1 cellular context compared by ENCODE assay signal in the genomic region with DNA sequence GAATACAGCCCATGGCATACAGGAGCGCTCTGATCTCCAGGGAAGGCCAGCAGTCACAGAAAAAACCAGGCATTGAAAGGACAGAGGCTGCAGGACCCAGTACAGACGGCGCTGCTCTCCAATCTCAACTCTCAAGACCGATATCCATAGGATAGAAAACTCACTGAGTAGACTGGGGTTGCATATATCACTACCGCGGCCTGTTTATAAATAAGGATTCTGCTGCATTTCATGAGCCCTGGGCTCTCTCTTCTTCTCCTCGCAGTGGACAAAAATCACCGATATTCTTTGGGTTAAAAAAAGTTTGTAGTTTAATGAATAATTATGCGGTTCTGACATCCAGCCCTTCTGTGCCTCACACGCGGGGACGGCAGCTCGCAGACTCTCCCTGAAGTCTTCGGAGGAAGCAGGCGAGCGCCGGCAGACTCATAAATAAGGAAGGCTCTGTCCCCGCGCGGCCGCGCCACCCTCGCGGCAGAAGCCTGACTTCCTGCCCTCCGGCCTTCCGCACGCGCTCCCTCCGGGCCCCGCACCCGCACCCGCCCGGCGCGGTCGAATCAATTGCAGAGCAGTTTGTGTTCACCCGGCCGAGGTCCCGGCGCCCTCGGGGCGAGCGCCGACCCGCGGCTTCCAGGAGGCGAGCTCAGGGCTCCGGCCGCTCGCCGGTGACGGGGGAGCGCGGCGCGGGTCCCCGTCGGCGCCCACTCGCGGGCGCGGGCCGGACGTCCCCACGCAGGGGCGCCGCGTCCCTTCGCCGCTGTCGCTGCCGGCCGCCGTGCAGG.
TF ChIP-seq lines count a peak whose summit lies in the region.

A gene with protein sequence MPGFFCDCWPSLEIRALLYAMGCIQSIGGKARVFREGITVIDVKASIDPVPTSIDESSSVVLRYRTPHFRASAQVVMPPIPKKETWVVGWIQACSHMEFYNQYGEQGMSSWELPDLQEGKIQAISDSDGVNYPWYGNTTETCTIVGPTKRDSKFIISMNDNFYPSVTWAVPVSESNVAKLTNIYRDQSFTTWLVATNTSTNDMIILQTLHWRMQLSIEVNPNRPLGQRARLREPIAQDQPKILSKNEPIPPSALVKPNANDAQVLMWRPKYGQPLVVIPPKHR (minus strand): TSS at position 404 of the 782 bp plus-strand sequence. CDS start 331 bp downstream, at position 73.

TF ChIP-seq in HepG2, 621 proteins besides CTCF, POLR2A, EP300 and RAD21:
- TF ChIP-seq, protein P1, sequence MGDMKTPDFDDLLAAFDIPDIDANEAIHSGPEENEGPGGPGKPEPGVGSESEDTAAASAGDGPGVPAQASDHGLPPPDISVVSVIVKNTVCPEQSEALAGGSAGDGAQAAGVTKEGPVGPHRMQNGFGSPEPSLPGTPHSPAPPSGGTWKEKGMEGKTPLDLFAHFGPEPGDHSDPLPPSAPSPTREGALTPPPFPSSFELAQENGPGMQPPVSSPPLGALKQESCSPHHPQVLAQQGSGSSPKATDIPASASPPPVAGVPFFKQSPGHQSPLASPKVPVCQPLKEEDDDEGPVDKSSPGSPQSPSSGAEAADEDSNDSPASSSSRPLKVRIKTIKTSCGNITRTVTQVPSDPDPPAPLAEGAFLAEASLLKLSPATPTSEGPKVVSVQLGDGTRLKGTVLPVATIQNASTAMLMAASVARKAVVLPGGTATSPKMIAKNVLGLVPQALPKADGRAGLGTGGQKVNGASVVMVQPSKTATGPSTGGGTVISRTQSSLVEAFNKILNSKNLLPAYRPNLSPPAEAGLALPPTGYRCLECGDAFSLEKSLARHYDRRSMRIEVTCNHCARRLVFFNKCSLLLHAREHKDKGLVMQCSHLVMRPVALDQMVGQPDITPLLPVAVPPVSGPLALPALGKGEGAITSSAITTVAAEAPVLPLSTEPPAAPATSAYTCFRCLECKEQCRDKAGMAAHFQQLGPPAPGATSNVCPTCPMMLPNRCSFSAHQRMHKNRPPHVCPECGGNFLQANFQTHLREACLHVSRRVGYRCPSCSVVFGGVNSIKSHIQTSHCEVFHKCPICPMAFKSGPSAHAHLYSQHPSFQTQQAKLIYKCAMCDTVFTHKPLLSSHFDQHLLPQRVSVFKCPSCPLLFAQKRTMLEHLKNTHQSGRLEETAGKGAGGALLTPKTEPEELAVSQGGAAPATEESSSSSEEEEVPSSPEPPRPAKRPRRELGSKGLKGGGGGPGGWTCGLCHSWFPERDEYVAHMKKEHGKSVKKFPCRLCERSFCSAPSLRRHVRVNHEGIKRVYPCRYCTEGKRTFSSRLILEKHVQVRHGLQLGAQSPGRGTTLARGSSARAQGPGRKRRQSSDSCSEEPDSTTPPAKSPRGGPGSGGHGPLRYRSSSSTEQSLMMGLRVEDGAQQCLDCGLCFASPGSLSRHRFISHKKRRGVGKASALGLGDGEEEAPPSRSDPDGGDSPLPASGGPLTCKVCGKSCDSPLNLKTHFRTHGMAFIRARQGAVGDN (CRISPR knock-in tag; IDR thresholded peaks at IDR 0.05) = peak; percentile 37; the same call in 1 of the 2 replicates
- TF ChIP-seq NAIF1 (CRISPR knock-in tag; IDR thresholded peaks at IDR 0.05; ENCODE audit: borderline replicate concordance) (no peak), ZNF777 (CRISPR knock-in tag; IDR thresholded peaks at IDR 0.05) (0 out of 2 replicates have a peak, but pooled peaks have one; percentile 13), GABPB1 (CRISPR knock-in tag; IDR thresholded peaks at IDR 0.05) (peak; percentile 38; the same call in 1 of the 2 replicates), ZBTB7B (CRISPR knock-in tag; IDR thresholded peaks at IDR 0.05) (0 out of 2 replicates have a peak, but pooled peaks have one; percentile 2), THAP11 (CRISPR knock-in tag; IDR thresholded peaks at IDR 0.05) (peak; percentile 35; the same call in 1 of the 2 replicates)
- TF ChIP-seq, protein P2, sequence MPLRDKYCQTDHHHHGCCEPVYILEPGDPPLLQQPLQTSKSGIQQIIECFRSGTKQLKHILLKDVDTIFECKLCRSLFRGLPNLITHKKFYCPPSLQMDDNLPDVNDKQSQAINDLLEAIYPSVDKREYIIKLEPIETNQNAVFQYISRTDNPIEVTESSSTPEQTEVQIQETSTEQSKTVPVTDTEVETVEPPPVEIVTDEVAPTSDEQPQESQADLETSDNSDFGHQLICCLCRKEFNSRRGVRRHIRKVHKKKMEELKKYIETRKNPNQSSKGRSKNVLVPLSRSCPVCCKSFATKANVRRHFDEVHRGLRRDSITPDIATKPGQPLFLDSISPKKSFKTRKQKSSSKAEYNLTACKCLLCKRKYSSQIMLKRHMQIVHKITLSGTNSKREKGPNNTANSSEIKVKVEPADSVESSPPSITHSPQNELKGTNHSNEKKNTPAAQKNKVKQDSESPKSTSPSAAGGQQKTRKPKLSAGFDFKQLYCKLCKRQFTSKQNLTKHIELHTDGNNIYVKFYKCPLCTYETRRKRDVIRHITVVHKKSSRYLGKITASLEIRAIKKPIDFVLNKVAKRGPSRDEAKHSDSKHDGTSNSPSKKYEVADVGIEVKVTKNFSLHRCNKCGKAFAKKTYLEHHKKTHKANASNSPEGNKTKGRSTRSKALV (CRISPR knock-in tag; IDR thresholded peaks at IDR 0.05) = peak; percentile 76; the same call in 1 of the 2 replicates
- TF ChIP-seq, protein P3, sequence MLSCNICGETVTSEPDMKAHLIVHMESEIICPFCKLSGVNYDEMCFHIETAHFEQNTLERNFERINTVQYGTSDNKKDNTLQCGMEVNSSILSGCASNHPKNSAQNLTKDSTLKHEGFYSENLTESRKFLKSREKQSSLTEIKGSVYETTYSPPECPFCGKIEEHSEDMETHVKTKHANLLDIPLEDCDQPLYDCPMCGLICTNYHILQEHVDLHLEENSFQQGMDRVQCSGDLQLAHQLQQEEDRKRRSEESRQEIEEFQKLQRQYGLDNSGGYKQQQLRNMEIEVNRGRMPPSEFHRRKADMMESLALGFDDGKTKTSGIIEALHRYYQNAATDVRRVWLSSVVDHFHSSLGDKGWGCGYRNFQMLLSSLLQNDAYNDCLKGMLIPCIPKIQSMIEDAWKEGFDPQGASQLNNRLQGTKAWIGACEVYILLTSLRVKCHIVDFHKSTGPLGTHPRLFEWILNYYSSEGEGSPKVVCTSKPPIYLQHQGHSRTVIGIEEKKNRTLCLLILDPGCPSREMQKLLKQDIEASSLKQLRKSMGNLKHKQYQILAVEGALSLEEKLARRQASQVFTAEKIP (CRISPR knock-in tag; IDR thresholded peaks at IDR 0.05; ENCODE audit: borderline replicate concordance) = no peak
- TF ChIP-seq, protein P4, sequence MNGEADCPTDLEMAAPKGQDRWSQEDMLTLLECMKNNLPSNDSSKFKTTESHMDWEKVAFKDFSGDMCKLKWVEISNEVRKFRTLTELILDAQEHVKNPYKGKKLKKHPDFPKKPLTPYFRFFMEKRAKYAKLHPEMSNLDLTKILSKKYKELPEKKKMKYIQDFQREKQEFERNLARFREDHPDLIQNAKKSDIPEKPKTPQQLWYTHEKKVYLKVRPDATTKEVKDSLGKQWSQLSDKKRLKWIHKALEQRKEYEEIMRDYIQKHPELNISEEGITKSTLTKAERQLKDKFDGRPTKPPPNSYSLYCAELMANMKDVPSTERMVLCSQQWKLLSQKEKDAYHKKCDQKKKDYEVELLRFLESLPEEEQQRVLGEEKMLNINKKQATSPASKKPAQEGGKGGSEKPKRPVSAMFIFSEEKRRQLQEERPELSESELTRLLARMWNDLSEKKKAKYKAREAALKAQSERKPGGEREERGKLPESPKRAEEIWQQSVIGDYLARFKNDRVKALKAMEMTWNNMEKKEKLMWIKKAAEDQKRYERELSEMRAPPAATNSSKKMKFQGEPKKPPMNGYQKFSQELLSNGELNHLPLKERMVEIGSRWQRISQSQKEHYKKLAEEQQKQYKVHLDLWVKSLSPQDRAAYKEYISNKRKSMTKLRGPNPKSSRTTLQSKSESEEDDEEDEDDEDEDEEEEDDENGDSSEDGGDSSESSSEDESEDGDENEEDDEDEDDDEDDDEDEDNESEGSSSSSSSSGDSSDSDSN (CRISPR knock-in tag; IDR thresholded peaks at IDR 0.05) = peak; percentile 39
TF ChIP-seq in HepG2: peak in this region for 7.
